26 cellular contexts compared by ENCODE assay signal in genomic region chr12:12297201-12297830, GRCh38.
"Had no signal": no experiment of that assay in that cellular context is flagged by ENCODE, and none has a peak within 500 bp of the region (broad histone marks: within the 10 kb centered on the region; RNA-seq: fewer than 3 reads in every experiment).

No MANE protein-coding gene starts in this region.

- H3K27ac ChIP-seq: colonic mucosa, epithelial cell of prostate, gastrocnemius medialis, psoas muscle, sigmoid colon, stomach, testis, tibial artery, upper lobe of left lung had no signal

- DNase-seq: colonic mucosa; effector CD8-positive, alpha-beta T cell; endodermal cell; foreskin fibroblast; gastrocnemius medialis; head of caudate nucleus; kidney; naive thymus-derived CD8-positive, alpha-beta T cell; nephron progenitor cell; posterior cingulate gyrus; psoas muscle; right cardiac atrium; sigmoid colon; stimulated activated CD4-positive, alpha-beta T cell treated with anti-CD3 and anti-CD28 coated beads, Interleukin-2, amount 100 ng/mL, for 24 hours; stimulated activated CD4-positive, alpha-beta T cell treated with anti-CD3 and anti-CD28 coated beads, Interleukin-4, amount 100 ng/mL, for 24 hours; stimulated activated naive CD4-positive, alpha-beta T cell treated with Interleukin-2 at 50 U/mL for 16 hours; stomach; testis; tibial artery; upper lobe of left lung had no signal

- H3K4me3 Mint-ChIP-seq: dendritic cell treated with granulocyte-macrophage colony-stimulating factor and Interleukin-4, amounts not matched to agents 40 ng/mL and 50 ng/mL, for 4 days; endodermal cell; naive thymus-derived CD8-positive, alpha-beta T cell; nephron progenitor cell; stimulated activated effector memory CD8-positive, alpha-beta T cell treated with anti-CD3 and anti-CD28 coated beads, Interleukin-12 subunit alpha, Interleukin-12 subunit beta, amount 100 ng/mL, for 72 hours had no signal

- H3K36me3 ChIP-seq: colonic mucosa, gastrocnemius medialis, sigmoid colon, stomach, tibial artery, upper lobe of left lung had no signal

- H3K4me1 Mint-ChIP-seq: naive thymus-derived CD8-positive, alpha-beta T cell; stimulated activated effector memory CD8-positive, alpha-beta T cell treated with anti-CD3 and anti-CD28 coated beads, Interleukin-12 subunit alpha, Interleukin-12 subunit beta, amount 100 ng/mL, for 72 hours had no signal

- H3K27ac Mint-ChIP-seq: dendritic cell treated with granulocyte-macrophage colony-stimulating factor and Interleukin-4, amounts not matched to agents 40 ng/mL and 50 ng/mL, for 4 days; endodermal cell; naive thymus-derived CD8-positive, alpha-beta T cell; stimulated activated effector memory CD8-positive, alpha-beta T cell treated with anti-CD3 and anti-CD28 coated beads, Interleukin-12 subunit alpha, Interleukin-12 subunit beta, amount 100 ng/mL, for 72 hours had no signal

- H3K4me3 ChIP-seq: colonic mucosa, gastrocnemius medialis, lung, psoas muscle, sigmoid colon, stomach, testis, tibial artery, upper lobe of left lung had no signal

- H3K4me1 ChIP-seq: colonic mucosa, gastrocnemius medialis, psoas muscle had no signal

- H3K9me3 Mint-ChIP-seq: dendritic cell treated with granulocyte-macrophage colony-stimulating factor and Interleukin-4, amounts not matched to agents 40 ng/mL and 50 ng/mL, for 4 days; nephron progenitor cell; stimulated activated effector memory CD8-positive, alpha-beta T cell treated with anti-CD3 and anti-CD28 coated beads, Interleukin-12 subunit alpha, Interleukin-12 subunit beta, amount 100 ng/mL, for 72 hours had no signal

- ATAC-seq: esophagus mucosa; gastrocnemius medialis; left lobe of liver; naive thymus-derived CD8-positive, alpha-beta T cell; psoas muscle; right cardiac atrium; stimulated activated effector memory CD8-positive, alpha-beta T cell treated with anti-CD3 and anti-CD28 coated beads, Interleukin-12 subunit alpha, Interleukin-12 subunit beta, amount 100 ng/mL, for 72 hours had no signal

- H3K36me3 Mint-ChIP-seq: naive thymus-derived CD8-positive, alpha-beta T cell; stimulated activated effector memory CD8-positive, alpha-beta T cell treated with anti-CD3 and anti-CD28 coated beads, Interleukin-12 subunit alpha, Interleukin-12 subunit beta, amount 100 ng/mL, for 72 hours had no signal

- H3K27me3 ChIP-seq: colonic mucosa, gastrocnemius medialis, sigmoid colon, stomach, testis, tibial artery, upper lobe of left lung had no signal

- H3K9me3 ChIP-seq: colonic mucosa, gastrocnemius medialis, psoas muscle, sigmoid colon, stomach, testis, tibial artery, upper lobe of left lung had no signal
